In the genomic region with DNA sequence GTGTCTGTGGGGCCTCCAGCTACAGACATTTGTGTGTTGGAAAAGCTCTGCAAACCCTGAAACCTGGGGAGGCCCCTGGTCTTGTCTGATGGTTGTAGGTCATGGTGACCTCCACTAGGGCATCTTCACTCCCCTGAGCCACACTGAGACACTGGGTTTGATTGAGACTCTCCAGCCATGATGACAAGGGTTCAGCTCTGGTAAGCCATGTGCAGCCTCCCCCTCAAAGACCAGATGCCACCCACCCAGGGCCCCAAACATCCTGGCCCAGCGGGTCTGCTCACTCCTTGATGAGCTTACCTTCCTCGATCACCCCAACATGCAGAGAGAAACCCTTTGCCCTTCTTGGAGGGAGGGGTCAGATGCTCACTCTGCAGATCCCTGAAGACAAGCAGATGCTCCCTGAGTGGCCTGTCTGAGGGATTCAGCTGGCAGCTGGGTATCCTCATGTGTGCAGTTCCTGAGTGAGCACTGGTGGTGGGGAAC, we compare ENCODE assay signal across 1 cellular context.
TF ChIP-seq lines count a peak whose summit lies in the region.

No MANE protein-coding gene starts in this region.

TF ChIP-seq in GM23338, 12 proteins besides CTCF, POLR2A, EP300 and RAD21 (continued from another document):
- TF ChIP-seq, protein P1, sequence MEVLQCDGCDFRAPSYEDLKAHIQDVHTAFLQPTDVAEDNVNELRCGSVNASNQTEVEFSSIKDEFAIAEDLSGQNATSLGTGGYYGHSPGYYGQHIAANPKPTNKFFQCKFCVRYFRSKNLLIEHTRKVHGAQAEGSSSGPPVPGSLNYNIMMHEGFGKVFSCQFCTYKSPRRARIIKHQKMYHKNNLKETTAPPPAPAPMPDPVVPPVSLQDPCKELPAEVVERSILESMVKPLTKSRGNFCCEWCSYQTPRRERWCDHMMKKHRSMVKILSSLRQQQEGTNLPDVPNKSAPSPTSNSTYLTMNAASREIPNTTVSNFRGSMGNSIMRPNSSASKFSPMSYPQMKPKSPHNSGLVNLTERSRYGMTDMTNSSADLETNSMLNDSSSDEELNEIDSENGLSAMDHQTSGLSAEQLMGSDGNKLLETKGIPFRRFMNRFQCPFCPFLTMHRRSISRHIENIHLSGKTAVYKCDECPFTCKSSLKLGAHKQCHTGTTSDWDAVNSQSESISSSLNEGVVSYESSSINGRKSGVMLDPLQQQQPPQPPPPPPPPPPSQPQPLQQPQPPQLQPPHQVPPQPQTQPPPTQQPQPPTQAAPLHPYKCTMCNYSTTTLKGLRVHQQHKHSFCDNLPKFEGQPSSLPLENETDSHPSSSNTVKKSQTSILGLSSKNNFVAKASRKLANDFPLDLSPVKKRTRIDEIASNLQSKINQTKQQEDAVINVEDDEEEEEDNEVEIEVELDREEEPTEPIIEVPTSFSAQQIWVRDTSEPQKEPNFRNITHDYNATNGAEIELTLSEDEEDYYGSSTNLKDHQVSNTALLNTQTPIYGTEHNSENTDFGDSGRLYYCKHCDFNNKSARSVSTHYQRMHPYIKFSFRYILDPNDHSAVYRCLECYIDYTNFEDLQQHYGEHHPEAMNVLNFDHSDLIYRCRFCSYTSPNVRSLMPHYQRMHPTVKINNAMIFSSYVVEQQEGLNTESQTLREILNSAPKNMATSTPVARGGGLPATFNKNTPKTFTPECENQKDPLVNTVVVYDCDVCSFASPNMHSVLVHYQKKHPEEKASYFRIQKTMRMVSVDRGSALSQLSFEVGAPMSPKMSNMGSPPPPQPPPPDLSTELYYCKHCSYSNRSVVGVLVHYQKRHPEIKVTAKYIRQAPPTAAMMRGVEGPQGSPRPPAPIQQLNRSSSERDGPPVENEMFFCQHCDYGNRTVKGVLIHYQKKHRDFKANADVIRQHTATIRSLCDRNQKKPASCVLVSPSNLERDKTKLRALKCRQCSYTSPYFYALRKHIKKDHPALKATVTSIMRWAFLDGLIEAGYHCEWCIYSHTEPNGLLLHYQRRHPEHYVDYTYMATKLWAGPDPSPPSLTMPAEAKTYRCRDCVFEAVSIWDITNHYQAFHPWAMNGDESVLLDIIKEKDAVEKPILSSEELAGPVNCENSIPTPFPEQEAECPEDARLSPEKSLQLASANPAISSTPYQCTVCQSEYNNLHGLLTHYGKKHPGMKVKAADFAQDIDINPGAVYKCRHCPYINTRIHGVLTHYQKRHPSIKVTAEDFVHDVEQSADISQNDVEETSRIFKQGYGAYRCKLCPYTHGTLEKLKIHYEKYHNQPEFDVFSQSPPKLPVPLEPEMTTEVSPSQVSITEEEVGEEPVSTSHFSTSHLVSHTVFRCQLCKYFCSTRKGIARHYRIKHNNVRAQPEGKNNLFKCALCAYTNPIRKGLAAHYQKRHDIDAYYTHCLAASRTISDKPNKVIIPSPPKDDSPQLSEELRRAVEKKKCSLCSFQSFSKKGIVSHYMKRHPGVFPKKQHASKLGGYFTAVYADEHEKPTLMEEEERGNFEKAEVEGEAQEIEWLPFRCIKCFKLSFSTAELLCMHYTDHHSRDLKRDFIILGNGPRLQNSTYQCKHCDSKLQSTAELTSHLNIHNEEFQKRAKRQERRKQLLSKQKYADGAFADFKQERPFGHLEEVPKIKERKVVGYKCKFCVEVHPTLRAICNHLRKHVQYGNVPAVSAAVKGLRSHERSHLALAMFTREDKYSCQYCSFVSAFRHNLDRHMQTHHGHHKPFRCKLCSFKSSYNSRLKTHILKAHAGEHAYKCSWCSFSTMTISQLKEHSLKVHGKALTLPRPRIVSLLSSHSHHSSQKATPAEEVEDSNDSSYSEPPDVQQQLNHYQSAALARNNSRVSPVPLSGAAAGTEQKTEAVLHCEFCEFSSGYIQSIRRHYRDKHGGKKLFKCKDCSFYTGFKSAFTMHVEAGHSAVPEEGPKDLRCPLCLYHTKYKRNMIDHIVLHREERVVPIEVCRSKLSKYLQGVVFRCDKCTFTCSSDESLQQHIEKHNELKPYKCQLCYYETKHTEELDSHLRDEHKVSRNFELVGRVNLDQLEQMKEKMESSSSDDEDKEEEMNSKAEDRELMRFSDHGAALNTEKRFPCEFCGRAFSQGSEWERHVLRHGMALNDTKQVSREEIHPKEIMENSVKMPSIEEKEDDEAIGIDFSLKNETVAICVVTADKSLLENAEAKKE (CRISPR knock-in tag; IDR thresholded peaks at IDR 0.05): no peak
- TF ChIP-seq EZH2phosphoT487 (IDR thresholded peaks at IDR 0.05; ENCODE audit: unreplicated experiment): no peak
- TF ChIP-seq, protein P2, sequence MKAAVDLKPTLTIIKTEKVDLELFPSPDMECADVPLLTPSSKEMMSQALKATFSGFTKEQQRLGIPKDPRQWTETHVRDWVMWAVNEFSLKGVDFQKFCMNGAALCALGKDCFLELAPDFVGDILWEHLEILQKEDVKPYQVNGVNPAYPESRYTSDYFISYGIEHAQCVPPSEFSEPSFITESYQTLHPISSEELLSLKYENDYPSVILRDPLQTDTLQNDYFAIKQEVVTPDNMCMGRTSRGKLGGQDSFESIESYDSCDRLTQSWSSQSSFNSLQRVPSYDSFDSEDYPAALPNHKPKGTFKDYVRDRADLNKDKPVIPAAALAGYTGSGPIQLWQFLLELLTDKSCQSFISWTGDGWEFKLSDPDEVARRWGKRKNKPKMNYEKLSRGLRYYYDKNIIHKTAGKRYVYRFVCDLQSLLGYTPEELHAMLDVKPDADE (IDR thresholded peaks at IDR 0.05): no peak
- no peak for TF ChIP-seq STAT1 (IDR thresholded peaks at IDR 0.05; ENCODE audit: unreplicated experiment)
- TF ChIP-seq ZNF114 (CRISPR knock-in tag; IDR thresholded peaks at IDR 0.05): no peak
- no peak for TF ChIP-seq EZH2 (IDR thresholded peaks at IDR 0.05; ENCODE audit: low read depth, unreplicated experiment)
- TF ChIP-seq ZNF331 (CRISPR knock-in tag; IDR thresholded peaks at IDR 0.05; ENCODE audit: low read depth): no peak
